Comparison of ENCODE assay signal across 9 cellular contexts in genomic region chr5:141050622-141051525, GRCh38. TPM values are rescaled to one million over a fixed set of nuclear protein-coding genes. Genes with fewer than 3 reads are reported as not detected.
DNase-seq lines count a peak whose midpoint lies in the region; FAIRE-seq and TF ChIP-seq lines count a peak whose summit lies in the region.
"Had no signal": no experiment of that assay in that cellular context is flagged by ENCODE, and none has a peak within 500 bp of the region (broad histone marks: within the 10 kb centered on the region; RNA-seq: fewer than 3 reads in every experiment).

PCDHB1 (plus strand) TSS chr5:141051374; CDS start chr5:141051471, 97 bp downstream.

- peaks cover 13% of the 10 kb centered on the region for H3K27me3 Mint-ChIP-seq in activated naive CD4-positive, alpha-beta T cell treated with anti-CD3 and anti-CD28 coated beads, Interleukin-2, amount 10 ng/mL, durations not matched to agents 7 days and 5 days
- H3K27me3 Mint-ChIP-seq in astrocyte (ENCODE audit: low read depth, unreplicated experiment): peaks cover 30% of the 10 kb centered on the region
- H3K27me3 Mint-ChIP-seq in type B pancreatic cell: peaks cover 59% of the 10 kb centered on the region

- H4K20me1 ChIP-seq in astrocyte (ENCODE audit: insufficient read depth, low read length): no peaks in the 10 kb centered on the region
- no peaks in the 10 kb centered on the region for H4K20me1 ChIP-seq in Karpas-422 (ENCODE audit: insufficient read depth, low read depth, low read length)

- H3K4me2 ChIP-seq in astrocyte (ENCODE audit: low read length) (peak within 1 kb of the TSS; percentile 55), Karpas-422 (ENCODE audit: low read depth, low read length, poor library complexity, severe bottlenecking) (no peak within 1 kb of the TSS)

- H3K9me3 ChIP-seq in astrocyte (ENCODE audit: insufficient read depth, low read depth, low read length): peaks cover 6% of the 10 kb centered on the region
- H3K9me3 ChIP-seq in liver (ENCODE audit: control insufficient read depth in 4 of 4, low read length in 3 of 4): peaks cover 0 to 6% (median 3%) of the 10 kb centered on the region in 4 donors
- no peaks in the 10 kb centered on the region for H3K9me3 ChIP-seq in Karpas-422 (ENCODE audit: low read length)

- TF ChIP-seq RAD21 in liver (IDR thresholded peaks at IDR 0.05): no peak

- H3K79me2 ChIP-seq in astrocyte (ENCODE audit: insufficient read depth, low read length) (no peaks in the 10 kb centered on the region), Karpas-422 (ENCODE audit: low read length) (no peaks in the 10 kb centered on the region)

- no peak within 1 kb of the TSS for H3K27ac Mint-ChIP-seq in activated naive CD4-positive, alpha-beta T cell treated with anti-CD3 and anti-CD28 coated beads, Interleukin-2, amount 10 ng/mL, durations not matched to agents 7 days and 5 days
- H3K27ac Mint-ChIP-seq in astrocyte (ENCODE audit: unreplicated experiment) (no peak within 1 kb of the TSS), type B pancreatic cell (peak within 1 kb of the TSS; percentile 69)

- no peak within 1 kb of the TSS for H3K27ac ChIP-seq in astrocyte (ENCODE audit: low read depth, low read length)
- H3K27ac ChIP-seq in liver (ENCODE audit: low read depth in 1 of 2, low read length in 2 of 2): no peak within 1 kb of the TSS
- H3K27ac ChIP-seq in Karpas-422 (ENCODE audit: low read length): no peak within 1 kb of the TSS

- H3K27me3 ChIP-seq in astrocyte (ENCODE audit: insufficient read depth, low read length) (no peaks in the 10 kb centered on the region), liver (ENCODE audit: control insufficient read depth in 4 of 4, insufficient read depth in 4 of 4, low read length in 3 of 4) (peaks cover 0 to 2% (median 0%) of the 10 kb centered on the region in 4 donors), Karpas-422 (ENCODE audit: low read length) (no peaks in the 10 kb centered on the region)

- CTCF ChIA-PET in activated naive CD4-positive, alpha-beta T cell treated with anti-CD3 and anti-CD28 coated beads, Interleukin-2, amount 10 ng/mL, durations not matched to agents 7 days and 5 days (lab: Charles Lee): no interaction called here
- CTCF ChIA-PET in GM10248 (lab: Yijun Ruan, JAX): interaction anchor here (1.5 kb wide), 1 partner anchor 17 kb away, joined by 4 read pairs; no protein-coding TSS in a partner anchor

- H3K9me3 Mint-ChIP-seq in activated naive CD4-positive, alpha-beta T cell treated with anti-CD3 and anti-CD28 coated beads, Interleukin-2, amount 10 ng/mL, durations not matched to agents 7 days and 5 days: peaks cover 3% of the 10 kb centered on the region
- H3K9me3 Mint-ChIP-seq in astrocyte (ENCODE audit: unreplicated experiment): no peaks in the 10 kb centered on the region
- no peaks in the 10 kb centered on the region for H3K9me3 Mint-ChIP-seq in type B pancreatic cell

- FAIRE-seq in astrocyte (lab: Jason Lieb, UNC): no peak

- WGBS in liver: 17% methylated on average over 20 of the region's 20 CpGs

- H3K36me3 ChIP-seq in astrocyte (ENCODE audit: insufficient read depth, low read length) (no peaks in the 10 kb centered on the region), liver (ENCODE audit: control insufficient read depth in 4 of 4, insufficient read depth in 3 of 4, low read depth in 1 of 4, low read length in 3 of 4) (no peaks in the 10 kb centered on the region), Karpas-422 (ENCODE audit: insufficient read depth, low read length) (no peaks in the 10 kb centered on the region)

- POLR2A ChIA-PET in GM10248 (lab: Yijun Ruan, JAX): no interaction called here

- H2AFZ ChIP-seq in astrocyte (ENCODE audit: low read depth, low read length) (no peak within 1 kb of the TSS), Karpas-422 (ENCODE audit: low read length) (no peak within 1 kb of the TSS)

- H3K4me1 Mint-ChIP-seq in activated naive CD4-positive, alpha-beta T cell treated with anti-CD3 and anti-CD28 coated beads, Interleukin-2, amount 10 ng/mL, durations not matched to agents 7 days and 5 days: peaks cover 2% of the 10 kb centered on the region
- H3K4me1 Mint-ChIP-seq in astrocyte (ENCODE audit: low read depth, unreplicated experiment) (no peaks in the 10 kb centered on the region), type B pancreatic cell (ENCODE audit: unreplicated experiment) (peaks cover 13% of the 10 kb centered on the region)

- H3K4me1 ChIP-seq in astrocyte (ENCODE audit: insufficient read depth, low read length): no peaks in the 10 kb centered on the region
- H3K4me1 ChIP-seq in liver (ENCODE audit: control insufficient read depth in 4 of 4, insufficient read depth in 4 of 4, low read length in 3 of 4): peaks cover 0 to 14% (median 11%) of the 10 kb centered on the region in 4 donors
- no peaks in the 10 kb centered on the region for H3K4me1 ChIP-seq in Karpas-422 (ENCODE audit: low read length)

- TF ChIP-seq CTCF in astrocyte (IDR thresholded peaks at IDR 0.05; ENCODE audit: insufficient read depth, low read depth, low read length) (no peak), liver (IDR thresholded peaks at IDR 0.05; ENCODE audit: low read depth, low read length, missing input control) (no peak), type B pancreatic cell (conservative IDR thresholded peaks at IDR 0.05) (no peak), GM10248 (IDR thresholded peaks at IDR 0.05; ENCODE audit: control extremely low read depth, extremely low read depth, low read depth, missing control alignments) (no peak)

- no peaks in the 10 kb centered on the region for H3K9me2 ChIP-seq in Karpas-422 (replicated peaks; ENCODE audit: insufficient read depth, low read length)

- no peaks in the 10 kb centered on the region for H3K36me3 Mint-ChIP-seq in activated naive CD4-positive, alpha-beta T cell treated with anti-CD3 and anti-CD28 coated beads, Interleukin-2, amount 10 ng/mL, durations not matched to agents 7 days and 5 days
- H3K36me3 Mint-ChIP-seq in astrocyte (ENCODE audit: low read depth, unreplicated experiment) (no peaks in the 10 kb centered on the region), type B pancreatic cell (no peaks in the 10 kb centered on the region)

- H3K4me3 ChIP-seq in astrocyte (ENCODE audit: insufficient read depth, low read depth, low read length) (no peak within 1 kb of the TSS), liver (ENCODE audit: low read depth in 1 of 3, low read length in 3 of 3) (peak within 1 kb of the TSS; percentile 59 to 88 (median 76)), Karpas-422 (ENCODE audit: low read length) (no peak within 1 kb of the TSS)

- DNase-seq in activated naive CD4-positive, alpha-beta T cell treated with anti-CD3 and anti-CD28 coated beads, Interleukin-2, amount 10 ng/mL, durations not matched to agents 7 days and 5 days: no peak
- no peak for DNase-seq in activated naive CD4-positive, alpha-beta T cell treated with Interleukin-2 at 50 U/mL for 16 hours
- DNase-seq in astrocyte (ENCODE audit: low read depth) (no peak), type B pancreatic cell (ENCODE audit: extremely low spot score, unreplicated experiment) (no peak), Karpas-422 (no peak), GM10248 (ENCODE audit: extremely low spot score) (no peak), C1 segment of cervical spinal cord (lab: John Stamatoyannopoulos, UW) (no peak)

- no peak within 1 kb of the TSS for H3K9ac ChIP-seq in astrocyte (ENCODE audit: low read length)
- peak within 1 kb of the TSS in 1 of 2 donors; percentile 51 for H3K9ac ChIP-seq in liver (ENCODE audit: low read depth in 1 of 2, low read length in 2 of 2)
- no peak within 1 kb of the TSS for H3K9ac ChIP-seq in Karpas-422 (ENCODE audit: low read length)

- H3K4me3 Mint-ChIP-seq in activated naive CD4-positive, alpha-beta T cell treated with anti-CD3 and anti-CD28 coated beads, Interleukin-2, amount 10 ng/mL, durations not matched to agents 7 days and 5 days: peak within 1 kb of the TSS; percentile 19
- peak within 1 kb of the TSS; percentile 91 for H3K4me3 Mint-ChIP-seq in astrocyte (ENCODE audit: unreplicated experiment)
- peak within 1 kb of the TSS; percentile 96 for H3K4me3 Mint-ChIP-seq in type B pancreatic cell

TF ChIP-seq in liver, 16 proteins besides CTCF, POLR2A, EP300 and RAD21:
- TF ChIP-seq RXRA (IDR thresholded peaks at IDR 0.05) (no peak), HNF4G (IDR thresholded peaks at IDR 0.05) (no peak), EGR1 (IDR thresholded peaks at IDR 0.05; ENCODE audit: low read depth in 2 of 2) (no peak), TAF1 (conservative IDR thresholded peaks at IDR 0.05) (no peak)

RNA-seq across cellular contexts. Expression of gene PCDHB1, which starts in this region (rescaled TPM):
- not detected in 2 replicates for total RNA-seq in astrocyte
- not detected for total RNA-seq in liver
- not detected for polyA plus RNA-seq in liver
- 0.05 and 0.24 TPM in 2 replicates for total RNA-seq in type B pancreatic cell (ENCODE audit: low replicate concordance)
- not detected in 2 replicates for total RNA-seq in Karpas-422 (2014; rRNA removed; shearing (Covaris generic); ENCODE audit: low replicate concordance)
- total RNA-seq: T-helper 2 cell treated with Interferon-gamma antibody and Interleukin-4, amounts not matched to agents 100 ng/mL and 5 ng/mL, for 36 hours had no signal

Comparison
In these comparisons a context has a peak if more than half of its experiments do, and no peak if none do; other contexts are left out.
1. H3K4me3 Mint-ChIP-seq: peak in every context shown above with its lines; median percentile 96 in type B pancreatic cell; 91 in astrocyte; 19 in activated naive CD4-positive, alpha-beta T cell treated with anti-CD3 and anti-CD28 coated beads, Interleukin-2, amount 10 ng/mL, durations not matched to agents 7 days and 5 days.
2. H3K4me3 ChIP-seq: peak in liver (3 of 3); none in astrocyte (single experiment) and Karpas-422 (single experiment).